8 cellular contexts compared by ENCODE assay signal in genomic region chr5:120655828-120656435, GRCh38.
A peak's percentile ranks its signal among the peaks of the same experiment; 100 is the strongest.
DNase-seq lines count a peak whose midpoint lies in the region; ATAC-seq and TF ChIP-seq lines count a peak whose summit lies in the region.

No MANE protein-coding gene starts in this region.

- H3K27me3 ChIP-seq in AG04450 (ENCODE audit: control insufficient read depth, insufficient read depth, low read length) (no peaks in the 10 kb centered on the region), suprapubic skin (no peaks in the 10 kb centered on the region)

- H3K9me3 ChIP-seq in AG04450 (ENCODE audit: control insufficient read depth, insufficient read depth, low read length) (no peaks in the 10 kb centered on the region), suprapubic skin (no peaks in the 10 kb centered on the region)

- POLR2A ChIA-PET in AG04450 (lab: Yijun Ruan, JAX): no interaction called here

- H3K27ac ChIP-seq in AG04450 (ENCODE audit: low read depth, low read length) (no peak overlapping the region), suprapubic skin (no peak overlapping the region)

- H3K4me3 ChIP-seq in AG04450 (ENCODE audit: low read depth, low read length): no peak overlapping the region
- no peak overlapping the region for H3K4me3 ChIP-seq in foreskin fibroblast (ENCODE audit: low read depth in 1 of 2, low read length in 2 of 2)
- H3K4me3 ChIP-seq in suprapubic skin: no peak overlapping the region

- peak; percentile 82 for ATAC-seq in HG02884 (IDR thresholded peaks at IDR 0.05; ENCODE audit: unreplicated experiment)
- no peak for ATAC-seq in HG03521 (IDR thresholded peaks at IDR 0.05; ENCODE audit: unreplicated experiment)

- 52% methylated on average over 5 of the region's 5 CpGs for WGBS in suprapubic skin

- TF ChIP-seq CTCF in AG04450 (IDR thresholded peaks at IDR 0.05; ENCODE audit: low read depth, low read length) (peak; percentile 60), GM10266 (IDR thresholded peaks at IDR 0.05; ENCODE audit: control insufficient read depth, insufficient read depth, low read depth, missing control alignments) (peak; percentile 60), foreskin fibroblast (IDR thresholded peaks at IDR 0.05; ENCODE audit: low read depth, low read length) (peak; percentile 34), suprapubic skin (IDR thresholded peaks at IDR 0.05) (peak; percentile 4 to 47)

- H3K4me1 ChIP-seq in suprapubic skin: no peaks in the 10 kb centered on the region

- no peaks in the 10 kb centered on the region for H3K36me3 ChIP-seq in suprapubic skin

- no peak for TF ChIP-seq EP300 in suprapubic skin (IDR thresholded peaks at IDR 0.05)

- DNase-seq in AG04450 (ENCODE audit: low read depth, low spot score): no peak
- DNase-seq in GM10266 (ENCODE audit: extremely low spot score): no peak
- peak; percentile 14 for DNase-seq in OCI-M1 (lab: John Stamatoyannopoulos, UW)
- peak in 1 of 2 donors; percentile 41 for DNase-seq in foreskin fibroblast
- no peak for DNase-seq in suprapubic skin (ENCODE audit: low spot score in 2 of 2)
- no peak for DNase-seq in cerebellum (ENCODE audit: low spot score)

- no peak for TF ChIP-seq POLR2A in suprapubic skin (IDR thresholded peaks at IDR 0.05)

- CTCF ChIA-PET in AG04450 (lab: Charles Lee): interaction anchor here (0.7 to 2.0 kb wide), 5 partner anchors 10 to 749 kb away, joined by 3 to 17 read pairs (median 4); no protein-coding TSS in a partner anchor
